18 cellular contexts compared by ENCODE assay signal in the genomic region with DNA sequence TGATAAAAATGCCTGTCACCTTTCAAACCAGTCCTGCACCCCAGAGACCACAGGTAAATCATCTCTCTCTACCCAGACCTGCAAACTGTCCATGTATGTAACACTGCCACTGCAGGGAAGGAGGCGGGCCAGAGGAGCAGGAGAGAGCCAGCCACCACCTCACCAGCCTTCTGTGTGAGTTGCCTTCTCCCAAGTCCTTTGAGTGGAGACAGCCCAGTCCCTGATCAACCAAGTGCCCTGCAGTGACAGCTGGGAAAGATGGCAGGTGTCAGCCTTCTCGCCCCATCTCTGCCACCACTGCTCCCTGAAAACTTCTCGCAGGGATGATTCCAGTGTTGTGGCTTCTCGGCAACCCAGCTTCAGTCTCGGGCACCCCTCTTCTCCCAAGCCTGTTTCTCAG.
"Had no signal": no experiment of that assay in that cellular context is flagged by ENCODE, and none has a peak within 500 bp of the region (broad histone marks: within the 10 kb centered on the region; RNA-seq: fewer than 3 reads in every experiment).

No MANE protein-coding gene starts in this region.

- H3K9me3 ChIP-seq: colonic mucosa, heart right ventricle, lower lobe of right lung, pancreas, stomach, transverse colon, vagina had no signal

- H3K27ac ChIP-seq: colonic mucosa, epithelial cell of prostate, lower lobe of right lung, pancreas, stomach, transverse colon, vagina, WERI-Rb-1 had no signal

- H3K4me3 ChIP-seq: colonic mucosa, heart right ventricle, lower lobe of right lung, pancreas, skin epidermis, stomach, transverse colon, vagina had no signal

- ATAC-seq: heart right ventricle, left lobe of liver, lower lobe of right lung, pancreas, right cardiac atrium had no signal

- H3K4me3 Mint-ChIP-seq: activated naive CD8-positive, alpha-beta T cell; activated T-cell treated with anti-CD3 and anti-CD28 coated beads, Interleukin-2, amount 50 U/mL, for 24 hours; nephron had no signal

- H3K36me3 Mint-ChIP-seq: activated naive CD8-positive, alpha-beta T cell had no signal

- DNase-seq: activated naive CD4-positive, alpha-beta T cell; activated T-cell treated with anti-CD3 and anti-CD28 coated beads, Interleukin-2, amount 50 U/mL, for 24 hours; colonic mucosa; heart right ventricle; lower lobe of right lung; pancreas; right cardiac atrium; stimulated activated CD4-positive, alpha-beta T cell treated with anti-CD3 and anti-CD28 coated beads, Interleukin-1b, Interleukin-23, amount 100 ng/mL, for 48 hours; stomach; transverse colon; WERI-Rb-1 had no signal

- H3K36me3 ChIP-seq: colonic mucosa, heart right ventricle, lower lobe of right lung, pancreas, stomach, transverse colon, vagina, WERI-Rb-1 had no signal

- H3K9me3 Mint-ChIP-seq: activated T-cell treated with anti-CD3 and anti-CD28 coated beads, Interleukin-2, amount 50 U/mL, for 24 hours; activated T-helper 2 cell treated with anti-CD3 and anti-CD28 coated beads, Interferon-gamma antibody, Interleukin-2, Interleukin-4, amounts not matched to agents 10 μg/mL and 5 μg/mL and 100 μg/mL, durations not matched to agents 14 hours and 24 hours and 36 hours; nephron had no signal

- H3K27me3 Mint-ChIP-seq: activated naive CD8-positive, alpha-beta T cell; activated T-cell treated with anti-CD3 and anti-CD28 coated beads, Interleukin-2, amount 50 U/mL, for 24 hours had no signal

- H3K27ac Mint-ChIP-seq: activated naive CD8-positive, alpha-beta T cell; activated T-cell treated with anti-CD3 and anti-CD28 coated beads, Interleukin-2, amount 50 U/mL, for 24 hours; activated T-helper 2 cell treated with anti-CD3 and anti-CD28 coated beads, Interferon-gamma antibody, Interleukin-2, Interleukin-4, amounts not matched to agents 10 μg/mL and 5 μg/mL and 100 μg/mL, durations not matched to agents 14 hours and 24 hours and 36 hours had no signal

- H3K27me3 ChIP-seq: colonic mucosa, heart right ventricle, pancreas, stomach, transverse colon, vagina had no signal

- H3K4me1 ChIP-seq: colonic mucosa had no signal
